In genomic region chr1:8666394-8667167, GRCh38 we compare ENCODE assay signal across 1 cellular context.
TF ChIP-seq lines count a peak whose summit lies in the region.

No MANE protein-coding gene starts in this region.

TF ChIP-seq in GM12878, 131 proteins besides CTCF, POLR2A, EP300 and RAD21 (continued from another document and continues in another):
- 0 out of 2 replicates have a peak, but pooled peaks have one; percentile 25 for TF ChIP-seq ZNF592 (IDR thresholded peaks at IDR 0.05)
- peak; percentile 92 for TF ChIP-seq MEF2B (IDR thresholded peaks at IDR 0.05; ENCODE audit: partially characterized antibody, poor library complexity, severe bottlenecking)
- TF ChIP-seq BCL11A (IDR thresholded peaks at IDR 0.05; ENCODE audit: low read depth, low read length), result peak; percentile 78
- TF ChIP-seq PBX3 (IDR thresholded peaks at IDR 0.05; ENCODE audit: insufficient replicate concordance, low read depth, low read length), result no peak
- TF ChIP-seq KDM1A (IDR thresholded peaks at IDR 0.05; ENCODE audit: borderline replicate concordance), result no peak
- TF ChIP-seq REST (IDR thresholded peaks at IDR 0.05; ENCODE audit: low read depth, low read length), result no peak
- TF ChIP-seq EZH2 (IDR thresholded peaks at IDR 0.05; ENCODE audit: borderline replicate concordance, control insufficient read depth, low read depth, low read length), result no peak
- no peak for TF ChIP-seq TBL1XR1 (IDR thresholded peaks at IDR 0.05; ENCODE audit: low read depth, low read length)
- TF ChIP-seq ZNF24 (IDR thresholded peaks at IDR 0.05), result peak; percentile 61; the same call in 1 of the 2 replicates
- no peak for TF ChIP-seq ZBTB40 (IDR thresholded peaks at IDR 0.05; ENCODE audit: borderline replicate concordance)
- no peak for TF ChIP-seq PRDM15 (CRISPR knock-in tag; IDR thresholded peaks at IDR 0.05)
- TF ChIP-seq SPI1 (IDR thresholded peaks at IDR 0.05; ENCODE audit: borderline replicate concordance, insufficient read depth, low read depth, low read length), result peak; percentile 92
- TF ChIP-seq KAT2A (conservative IDR thresholded peaks at IDR 0.05; ENCODE audit: control insufficient read depth, low read depth, low read length), result no peak
- peak; percentile 58 for TF ChIP-seq SKIL (IDR thresholded peaks at IDR 0.05; ENCODE audit: low read depth, poor library complexity, severe bottlenecking)
- no peak for TF ChIP-seq EED (IDR thresholded peaks at IDR 0.05; ENCODE audit: low read depth)
- TF ChIP-seq TAF1 (IDR thresholded peaks at IDR 0.05; ENCODE audit: borderline replicate concordance, low read depth, low read length), result no peak
- TF ChIP-seq FOXM1 (IDR thresholded peaks at IDR 0.05; ENCODE audit: low read depth, low read length), result 0 out of 2 replicates have a peak, but pooled peaks have one; percentile 21
- TF ChIP-seq BMI1 (IDR thresholded peaks at IDR 0.05; ENCODE audit: borderline replicate concordance), result peak; percentile 63
- TF ChIP-seq IKZF1 (conservative IDR thresholded peaks at IDR 0.05), result peak; percentile 71
- TF ChIP-seq DPF2 (IDR thresholded peaks at IDR 0.05), result peak; percentile 72; the same call in 1 of the 2 replicates
- TF ChIP-seq TCF12 (IDR thresholded peaks at IDR 0.05; ENCODE audit: low read depth, low read length), result no peak
- TF ChIP-seq RUNX3 (IDR thresholded peaks at IDR 0.05; ENCODE audit: low read length), result peak; percentile 67
- TF ChIP-seq EGR1 (IDR thresholded peaks at IDR 0.05; ENCODE audit: borderline replicate concordance in 1 of 2, low read depth in 2 of 2, low read length in 2 of 2), result no peak
- no peak for TF ChIP-seq ZNF622 (IDR thresholded peaks at IDR 0.05)
- no peak for TF ChIP-seq TCF3 (IDR thresholded peaks at IDR 0.05; ENCODE audit: borderline replicate concordance, insufficient read depth, low read depth, low read length)
- peak; percentile 7 to 70; a peak in 2 of 4 replicates for TF ChIP-seq BHLHE40 (IDR thresholded peaks at IDR 0.05; ENCODE audit: borderline replicate concordance in 1 of 2, low read depth in 2 of 2, low read length in 1 of 2)
- TF ChIP-seq RELB (IDR thresholded peaks at IDR 0.05; ENCODE audit: low read depth), result peak; percentile 57
- no peak for TF ChIP-seq STAT1 (conservative IDR thresholded peaks at IDR 0.05)
- no peak for TF ChIP-seq E2F4 (IDR thresholded peaks at IDR 0.05; ENCODE audit: low read depth, low read length)
- TF ChIP-seq HSF1 (IDR thresholded peaks at IDR 0.05; ENCODE audit: low read depth, low read length), result no peak
